9 cellular contexts compared by ENCODE assay signal in the genomic region with DNA sequence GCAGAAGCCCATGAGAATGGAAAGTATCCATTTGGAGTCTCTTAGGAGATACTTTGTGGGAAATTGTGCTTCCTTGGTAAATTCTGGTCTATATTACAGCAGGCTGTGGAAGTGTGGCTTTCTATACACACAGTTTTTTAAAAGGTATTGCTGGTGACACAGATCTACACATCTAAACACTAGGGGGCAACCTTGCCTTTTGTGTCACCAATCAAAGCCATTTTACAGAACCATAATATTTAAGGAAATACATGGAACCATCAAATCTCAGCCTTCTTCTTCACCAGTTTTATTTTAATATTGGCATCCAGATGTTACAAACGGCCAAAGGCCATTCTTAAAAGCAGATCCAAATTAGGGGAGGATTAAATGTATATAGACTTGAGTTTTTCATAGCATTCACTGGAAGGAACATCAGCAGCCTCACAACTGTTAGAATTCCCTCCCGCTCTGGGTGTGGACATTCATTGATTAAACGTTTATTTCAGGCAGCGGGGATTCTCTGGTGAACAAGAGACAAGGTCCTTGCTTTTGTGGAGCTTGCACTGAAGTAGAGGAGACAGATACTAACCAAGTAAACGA.
DNase-seq lines count a peak whose midpoint lies in the region; ATAC-seq, FAIRE-seq and TF ChIP-seq lines count a peak whose summit lies in the region.
"Had no signal": no experiment of that assay in that cellular context is flagged by ENCODE, and none has a peak within 500 bp of the region (broad histone marks: within the 10 kb centered on the region; RNA-seq: fewer than 3 reads in every experiment).

No MANE protein-coding gene starts in this region.

- peaks cover 0 to 4% of the 10 kb centered on the region in 2 donors for H3K4me1 ChIP-seq in aorta (ENCODE audit: control insufficient read depth in 1 of 2, insufficient read depth in 2 of 2, low read length in 2 of 2)

- 43 to 48% methylated on average over 5 of the region's 5 CpGs for WGBS in aorta, 2 donors

- H3K4me3 ChIP-seq in WI38 (ENCODE audit: low read depth, low read length) (no peak overlapping the region), aorta (ENCODE audit: low read length in 2 of 2) (no peak overlapping the region)
- H3K4me3 ChIP-seq: BLaER1 had no signal

- intact Hi-C loops in aorta (cut with DNase I), result loop anchor here (1.0 to 5.0 kb wide), 2 partner anchors 206 to 296 kb away; no protein-coding TSS in a partner anchor

- no peaks in the 10 kb centered on the region for H3K27me3 ChIP-seq in aorta (ENCODE audit: control insufficient read depth in 1 of 2, insufficient read depth in 2 of 2, low read length in 1 of 2)
- H3K27me3 ChIP-seq: BLaER1 had no signal

- no peaks in the 10 kb centered on the region for H3K36me3 ChIP-seq in aorta (ENCODE audit: control insufficient read depth in 1 of 2, insufficient read depth in 2 of 2, low read length in 1 of 2)
- H3K36me3 ChIP-seq: BLaER1 had no signal

- TF ChIP-seq CTCF in WI38 (IDR thresholded peaks at IDR 0.05; ENCODE audit: low read depth, low read length) (peak; percentile 31; the same call in 1 of the 2 replicates), omental fat pad (IDR thresholded peaks at IDR 0.05) (peak in 2 of 3 donors; percentile 16 to 55)

- no peak for TF ChIP-seq POLR2A in H54 (IDR thresholded peaks at IDR 0.05; ENCODE audit: low read depth, low read length)

- no peak for ATAC-seq in omental fat pad (ENCODE audit: low FRiP score)
- ATAC-seq in aorta (ENCODE audit: low FRiP score), result no peak

- no peak overlapping the region for H3K27ac ChIP-seq in aorta (ENCODE audit: low read depth in 1 of 2, low read length in 2 of 2)
- H3K27ac ChIP-seq: BLaER1 had no signal

- DNase-seq in NCI-H1417 (lab: John Stamatoyannopoulos, UW) (peak; percentile 26 to 73 (median 70)), NCI-H1417 treated with DMSO at 0.1 percent for 48 hours (lab: John Stamatoyannopoulos, UW) (no peak), H54 (ENCODE audit: insufficient read length, low spot score) (peak; percentile 24), NCI-H2107 treated with DMSO at 0.1 percent for 48 hours (lab: John Stamatoyannopoulos, UW; ENCODE audit: unreplicated experiment) (peak; percentile 62), fibroblast of peridontal ligament (ENCODE audit: extremely low read depth) (peak; percentile 82), omental fat pad (ENCODE audit: low spot score) (no peak), aorta (no peak)

- FAIRE-seq in H54 (lab: Jason Lieb, UNC), result no peak

- H3K9me3 ChIP-seq in aorta (ENCODE audit: control insufficient read depth, low read length), result no peaks in the 10 kb centered on the region
- H3K9me3 ChIP-seq: BLaER1 had no signal

Comparison
In these comparisons a context has a peak if more than half of its experiments do, and no peak if none do; other contexts are left out.
1. DNase-seq: peak in NCI-H1417 (3 of 3), H54 (single experiment), NCI-H2107 treated with DMSO at 0.1 percent for 48 hours (single experiment) and fibroblast of peridontal ligament (single experiment); none in NCI-H1417 treated with DMSO at 0.1 percent for 48 hours (single experiment), omental fat pad (single experiment) and aorta (0 of 2).